21 cellular contexts compared by ENCODE assay signal in the genomic region with DNA sequence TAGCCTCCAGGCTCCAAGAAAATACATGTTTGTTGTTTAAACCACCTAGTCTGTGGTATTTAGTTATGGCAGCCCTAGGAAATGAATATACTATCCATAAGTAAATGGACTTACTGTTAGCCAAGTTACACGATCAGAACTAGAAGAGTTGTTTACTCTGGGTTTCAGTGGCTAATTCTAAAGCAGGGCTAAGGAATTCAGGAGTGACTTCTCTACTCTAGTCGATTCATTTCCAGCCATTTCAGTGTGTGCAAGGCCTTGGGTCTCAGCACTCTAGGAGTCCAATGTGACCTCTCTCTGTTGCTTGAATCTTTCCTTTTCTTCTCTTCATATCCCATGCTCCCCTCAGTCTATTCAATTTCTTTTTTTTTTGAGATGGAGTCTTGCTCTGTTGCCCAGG.
"Had no signal": no experiment of that assay in that cellular context is flagged by ENCODE, and none has a peak within 500 bp of the region (broad histone marks: within the 10 kb centered on the region; RNA-seq: fewer than 3 reads in every experiment).

No MANE protein-coding gene starts in this region.

- H3K36me3 ChIP-seq: MG63, SJSA1 had no signal

- DNase-seq: Karpas-422, KG1, MG63, NCI-H1092, NCI-H1105 treated with DMSO at 0.1 percent for 48 hours, NCI-H1417 treated with DMSO at 0.1 percent for 48 hours, NCI-H146, NCI-H1694 treated with DMSO at 0.1 percent for 48 hours, NCI-H1930, NCI-H2081, NCI-H2107, NCI-H2227 treated with DMSO at 0.1 percent for 48 hours, NCI-H524 treated with DMSO at 0.1 percent for 48 hours, NCI-H69, NCI-H774, Right ventricle myocardium superior, RPMI8226, SIG-M5 had no signal

- H3K27ac ChIP-seq: HL-60, SJSA1, SK-N-MC had no signal

- H3K4me1 ChIP-seq: SJSA1 had no signal

- H3K4me3 ChIP-seq: MG63, SJSA1, SK-N-MC had no signal

- H3K27me3 ChIP-seq: MG63, SJSA1 had no signal

- H3K9me3 ChIP-seq: MG63, SJSA1 had no signal
